17 cellular contexts compared by ENCODE assay signal in genomic region chr2:140747665-140748064, GRCh38.
DNase-seq lines count a peak whose midpoint lies in the region; ATAC-seq lines count a peak whose summit lies in the region.
"Had no signal": no experiment of that assay in that cellular context is flagged by ENCODE, and none has a peak within 500 bp of the region (broad histone marks: within the 10 kb centered on the region; RNA-seq: fewer than 3 reads in every experiment).

No MANE protein-coding gene starts in this region.

- H3K4me1 Mint-ChIP-seq in stimulated activated naive B cell treated with anti-CD40 and anti-IgM and Interleukin-4, amounts not matched to agents 10 μg/mL and 1 μg/mL and 100 μg/mL, for 72 hours, result no peaks in the 10 kb centered on the region
- H3K4me1 Mint-ChIP-seq in activated naive CD8-positive, alpha-beta T cell treated with anti-CD3 and anti-CD28 coated beads for 36 hours, result no peaks in the 10 kb centered on the region
- H3K4me1 Mint-ChIP-seq: CD4-positive, alpha-beta memory T cell; H9; naive B cell had no signal

- no peak overlapping the region for H3K27ac Mint-ChIP-seq in stimulated activated naive B cell treated with anti-CD40 and anti-IgM and Interleukin-4, amounts not matched to agents 10 μg/mL and 1 μg/mL and 100 μg/mL, for 72 hours
- H3K27ac Mint-ChIP-seq in activated naive CD8-positive, alpha-beta T cell treated with anti-CD3 and anti-CD28 coated beads for 36 hours, result no peak overlapping the region
- H3K27ac Mint-ChIP-seq: CD4-positive, alpha-beta memory T cell; naive B cell had no signal

- DNase-seq in stimulated activated naive B cell treated with anti-CD40 and anti-IgM and Interleukin-4, amounts not matched to agents 10 μg/mL and 1 μg/mL and 100 μg/mL, for 72 hours, result no peak
- DNase-seq in NCI-H187 (lab: John Stamatoyannopoulos, UW) (no peak), head of caudate nucleus (no peak)
- DNase-seq in activated naive CD8-positive, alpha-beta T cell treated with anti-CD3 and anti-CD28 coated beads for 36 hours, result no peak
- DNase-seq: anterior cingulate cortex; CD4-positive, alpha-beta memory T cell; H9; KG1; kidney glomerular epithelial cell; naive B cell; NCI-H1694 treated with DMSO at 0.1 percent for 48 hours; right lobe of liver; SK-N-SH had no signal

- no peak overlapping the region for H3K4me3 Mint-ChIP-seq in stimulated activated naive B cell treated with anti-CD40 and anti-IgM and Interleukin-4, amounts not matched to agents 10 μg/mL and 1 μg/mL and 100 μg/mL, for 72 hours
- H3K4me3 Mint-ChIP-seq in activated naive CD8-positive, alpha-beta T cell treated with anti-CD3 and anti-CD28 coated beads for 36 hours, result no peak overlapping the region
- H3K4me3 Mint-ChIP-seq: CD4-positive, alpha-beta memory T cell; H9; naive B cell; WTC11 had no signal

- no peaks in the 10 kb centered on the region for H3K27me3 Mint-ChIP-seq in stimulated activated naive B cell treated with anti-CD40 and anti-IgM and Interleukin-4, amounts not matched to agents 10 μg/mL and 1 μg/mL and 100 μg/mL, for 72 hours
- no peaks in the 10 kb centered on the region for H3K27me3 Mint-ChIP-seq in activated naive CD8-positive, alpha-beta T cell treated with anti-CD3 and anti-CD28 coated beads for 36 hours
- H3K27me3 Mint-ChIP-seq: CD4-positive, alpha-beta memory T cell; naive B cell had no signal

- peak; percentile 72 for ATAC-seq in GM19043 (IDR thresholded peaks at IDR 0.05; ENCODE audit: low read depth, unreplicated experiment)
- ATAC-seq in HG02571 (IDR thresholded peaks at IDR 0.05; ENCODE audit: unreplicated experiment), result peak; percentile 87
- peak; percentile 93 for ATAC-seq in HG03159 (IDR thresholded peaks at IDR 0.05; ENCODE audit: unreplicated experiment)
- peak; percentile 45 to 58 for ATAC-seq in stimulated activated naive B cell treated with anti-CD40 and anti-IgM and Interleukin-4, amounts not matched to agents 10 μg/mL and 1 μg/mL and 100 μg/mL, for 72 hours (replicated peaks)
- ATAC-seq: right lobe of liver had no signal

- intact Hi-C loops in head of caudate nucleus (cut with DNase I), result no loop called here

- peaks cover 0 to under 1% of the 10 kb centered on the region in 2 donors for H3K9me3 Mint-ChIP-seq in stimulated activated naive B cell treated with anti-CD40 and anti-IgM and Interleukin-4, amounts not matched to agents 10 μg/mL and 1 μg/mL and 100 μg/mL, for 72 hours
- H3K9me3 Mint-ChIP-seq in activated naive CD8-positive, alpha-beta T cell treated with anti-CD3 and anti-CD28 coated beads for 36 hours, result peaks cover 2% of the 10 kb centered on the region
- H3K9me3 Mint-ChIP-seq: H9, naive B cell, WTC11 had no signal

- no peaks in the 10 kb centered on the region for H3K36me3 Mint-ChIP-seq in stimulated activated naive B cell treated with anti-CD40 and anti-IgM and Interleukin-4, amounts not matched to agents 10 μg/mL and 1 μg/mL and 100 μg/mL, for 72 hours
- H3K36me3 Mint-ChIP-seq in activated naive CD8-positive, alpha-beta T cell treated with anti-CD3 and anti-CD28 coated beads for 36 hours, result no peaks in the 10 kb centered on the region
- H3K36me3 Mint-ChIP-seq: CD4-positive, alpha-beta memory T cell; naive B cell; WTC11 had no signal
